ENCODE assay signal across 28 cellular contexts in genomic region chr20:36703530-36703929, GRCh38. TPM values are rescaled to one million over a fixed set of nuclear protein-coding genes. Genes with fewer than 3 reads are reported as not detected.
"Had no signal": no experiment of that assay in that cellular context is flagged by ENCODE, and none has a peak within 500 bp of the region (broad histone marks: within the 10 kb centered on the region; RNA-seq: fewer than 3 reads in every experiment).

No MANE protein-coding gene starts in this region.

- ATAC-seq: left colon; left lung; mucosa of descending colon; naive thymus-derived CD4-positive, alpha-beta T cell; natural killer cell treated with Interleukin-12 subunit alpha and Interleukin-12 subunit beta and Interleukin-15 and Interleukin-18, amount 100 ng/mL, for 72 hours; stimulated activated effector memory CD8-positive, alpha-beta T cell treated with anti-CD3 and anti-CD28 coated beads, Interleukin-12 subunit alpha, Interleukin-12 subunit beta, amount 100 ng/mL, for 72 hours had no signal

- H3K4me3 Mint-ChIP-seq: immature natural killer cell; memory B cell; naive thymus-derived CD4-positive, alpha-beta T cell; natural killer cell treated with Interleukin-12 subunit alpha and Interleukin-12 subunit beta and Interleukin-15 and Interleukin-18, amount 100 ng/mL, for 72 hours; stimulated activated effector memory CD8-positive, alpha-beta T cell treated with anti-CD3 and anti-CD28 coated beads, Interleukin-12 subunit alpha, Interleukin-12 subunit beta, amount 100 ng/mL, for 72 hours; stimulated activated naive CD8-positive, alpha-beta T cell treated with anti-CD3 and anti-CD28 coated beads, Interleukin-15, Interleukin-2, amounts not matched to agents 100 ng/mL and 50 ng/mL, for 24 hours had no signal

- H3K27me3 ChIP-seq: left lung, ovary, right atrium auricular region, sigmoid colon, spleen, suprapubic skin, thyroid gland, uterus had no signal

- DNase-seq: hypothalamus; immature natural killer cell; kidney; left colon; left lung; midbrain; mucosa of descending colon; naive thymus-derived CD4-positive, alpha-beta T cell; ovary; sigmoid colon; small intestine; spleen; stimulated activated CD4-positive, alpha-beta T cell treated with anti-CD3 and anti-CD28 coated beads, Interleukin-4, amount 100 ng/mL, for 24 hours; stimulated activated naive CD4-positive, alpha-beta T cell; thyroid gland; trophoblast cell; uterus had no signal

- H3K27ac ChIP-seq: left lung, ovary, sigmoid colon, spleen, suprapubic skin, thyroid gland had no signal

- H3K27ac Mint-ChIP-seq: immature natural killer cell; memory B cell; naive thymus-derived CD4-positive, alpha-beta T cell; natural killer cell treated with Interleukin-12 subunit alpha and Interleukin-12 subunit beta and Interleukin-15 and Interleukin-18, amount 100 ng/mL, for 72 hours; progenitor cell of endocrine pancreas; stimulated activated effector memory CD8-positive, alpha-beta T cell treated with anti-CD3 and anti-CD28 coated beads, Interleukin-12 subunit alpha, Interleukin-12 subunit beta, amount 100 ng/mL, for 72 hours; stimulated activated naive CD8-positive, alpha-beta T cell treated with anti-CD3 and anti-CD28 coated beads, Interleukin-15, Interleukin-2, amounts not matched to agents 100 ng/mL and 50 ng/mL, for 24 hours had no signal

- H3K27me3 Mint-ChIP-seq: memory B cell; naive thymus-derived CD4-positive, alpha-beta T cell; natural killer cell treated with Interleukin-12 subunit alpha and Interleukin-12 subunit beta and Interleukin-15 and Interleukin-18, amount 100 ng/mL, for 72 hours; progenitor cell of endocrine pancreas; stimulated activated naive CD8-positive, alpha-beta T cell treated with anti-CD3 and anti-CD28 coated beads, Interleukin-15, Interleukin-2, amounts not matched to agents 100 ng/mL and 50 ng/mL, for 24 hours had no signal

- H3K4me1 ChIP-seq: left lung, right atrium auricular region, sigmoid colon, spleen, suprapubic skin, uterus had no signal

- H3K4me1 Mint-ChIP-seq: immature natural killer cell; stimulated activated effector memory CD8-positive, alpha-beta T cell treated with anti-CD3 and anti-CD28 coated beads, Interleukin-12 subunit alpha, Interleukin-12 subunit beta, amount 100 ng/mL, for 72 hours had no signal

- H3K36me3 ChIP-seq: ovary, thyroid gland, uterus had no signal

- H3K9me3 ChIP-seq: left lung, mucosa of descending colon, ovary, right atrium auricular region, sigmoid colon, spleen, suprapubic skin, thyroid gland, uterus had no signal

- H3K4me3 ChIP-seq: left lung, mucosa of descending colon, ovary, right atrium auricular region, sigmoid colon, spleen, suprapubic skin, thyroid gland, uterus had no signal

- H3K9me3 Mint-ChIP-seq: immature natural killer cell; memory B cell; natural killer cell treated with Interleukin-12 subunit alpha and Interleukin-12 subunit beta and Interleukin-15 and Interleukin-18, amount 100 ng/mL, for 72 hours; stimulated activated effector memory CD8-positive, alpha-beta T cell treated with anti-CD3 and anti-CD28 coated beads, Interleukin-12 subunit alpha, Interleukin-12 subunit beta, amount 100 ng/mL, for 72 hours; stimulated activated naive CD8-positive, alpha-beta T cell treated with anti-CD3 and anti-CD28 coated beads, Interleukin-15, Interleukin-2, amounts not matched to agents 100 ng/mL and 50 ng/mL, for 24 hours had no signal

RNA-seq across cellular contexts. Expression of gene SLA2, which starts 57.5 kb away (rescaled TPM):
- total RNA-seq: lung microvascular endothelial cell, myocyte, pulmonary artery endothelial cell, renal cortical epithelial cell had no signal
